In the genomic region with DNA sequence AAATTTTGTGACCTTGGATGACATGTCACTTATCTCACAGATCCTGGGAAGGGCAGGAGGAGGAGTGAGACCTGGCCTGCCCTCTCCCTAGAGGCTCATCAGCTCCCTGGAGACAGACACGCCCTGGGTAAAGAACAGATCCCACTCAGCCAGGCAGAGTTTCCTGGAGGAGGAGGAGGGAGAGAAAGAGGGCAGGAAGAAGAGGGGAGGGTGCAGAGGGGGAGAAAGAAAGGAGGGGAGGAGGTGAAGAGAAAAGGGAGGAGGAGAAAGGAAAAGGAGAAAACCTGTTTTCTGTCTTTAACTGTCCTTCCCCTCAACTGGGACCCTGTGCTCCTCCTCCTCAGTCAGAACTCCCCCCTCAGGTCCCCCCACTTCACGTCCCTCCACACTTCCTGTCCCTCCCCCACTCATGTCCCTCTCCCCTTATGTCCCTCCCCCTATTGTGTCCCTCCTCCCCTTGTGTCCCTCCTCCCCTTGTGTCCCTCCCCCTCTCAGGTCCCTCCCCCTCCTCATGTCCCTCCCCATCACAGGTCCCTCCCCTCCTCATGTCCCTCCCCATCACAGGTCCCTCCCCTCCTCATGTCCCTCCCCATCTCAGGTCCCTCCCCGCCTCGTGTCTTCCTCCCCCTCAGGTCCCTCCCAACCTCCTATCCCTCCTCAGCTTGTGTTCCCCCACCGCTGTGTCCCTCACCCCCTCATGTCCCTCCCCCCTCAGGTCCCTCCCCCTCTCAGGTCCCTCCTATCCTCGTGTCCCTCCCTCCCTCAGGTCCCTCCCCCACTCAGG, we compare ENCODE assay signal across 9 cellular contexts. TPM values are rescaled to one million over a fixed set of nuclear protein-coding genes. Genes with fewer than 3 reads are reported as not detected.
A peak's percentile ranks its signal among the peaks of the same experiment; 100 is the strongest.
DNase-seq lines count a peak whose midpoint lies in the region; ATAC-seq lines count a peak whose summit lies in the region.
"Had no signal": no experiment of that assay in that cellular context is flagged by ENCODE, and none has a peak within 500 bp of the region (broad histone marks: within the 10 kb centered on the region; RNA-seq: fewer than 3 reads in every experiment).

No MANE protein-coding gene starts in this region.

- intact Hi-C loops in Right ventricle myocardium inferior (cut with DNase I) = no loop called here

- peak; percentile 41 to 73 for DNase-seq in NCI-H524 (lab: John Stamatoyannopoulos, UW)
- DNase-seq in NCI-H524 treated with DMSO at 0.1 percent for 48 hours (lab: John Stamatoyannopoulos, UW) = no peak
- peak; percentile 83 for DNase-seq in NCI-H2196 (lab: John Stamatoyannopoulos, UW; ENCODE audit: unreplicated experiment)
- peak; percentile 56 for DNase-seq in astrocyte of the hippocampus (ENCODE audit: low read depth, low spot score)
- peak; percentile 66 for DNase-seq in myocyte (ENCODE audit: low read depth)
- DNase-seq in Right ventricle myocardium inferior (ENCODE audit: missing footprints) = no peak
- no peak for DNase-seq in G401 (ENCODE audit: low spot score)

- in situ Hi-C loops in G401 (cut with HindIII; ENCODE audit: low sequenced_read_pairs) = no loop called here

- ATAC-seq in Right ventricle myocardium inferior = no peak
- no peak for ATAC-seq in GM19023 (IDR thresholded peaks at IDR 0.05; ENCODE audit: unreplicated experiment)

RNA-seq across cellular contexts. Expression of gene CGNL1, which starts 52.3 kb away (rescaled TPM):
- 3.7 and 4.0 TPM in 2 replicates for total RNA-seq in myocyte
- polyA plus RNA-seq in myocyte (2012) = 11.0 TPM
- total RNA-seq in Right ventricle myocardium inferior = 10.0 TPM
- total RNA-seq in G401 (2014; rRNA removed; shearing (Covaris generic)) = 91.2 and 121 TPM in 2 replicates
- total RNA-seq: CD4-positive, CD25-positive, alpha-beta regulatory T cell had no signal
- polyA plus RNA-seq: CD4-positive, CD25-positive, alpha-beta regulatory T cell had no signal

Comparison
In these comparisons a context has a peak if more than half of its experiments do, and no peak if none do; other contexts are left out.
1. DNase-seq: peak in NCI-H524 (2 of 2), NCI-H2196 (single experiment), astrocyte of the hippocampus (single experiment) and myocyte (single experiment); none in NCI-H524 treated with DMSO at 0.1 percent for 48 hours (single experiment), Right ventricle myocardium inferior (single experiment) and G401 (single experiment).